In genomic region chr2:55107428-55107827, GRCh38 we compare ENCODE assay signal across 15 cellular contexts. TPM values are rescaled to one million over a fixed set of nuclear protein-coding genes. Genes with fewer than 3 reads are reported as not detected.
DNase-seq lines count a peak whose midpoint lies in the region; ATAC-seq and TF ChIP-seq lines count a peak whose summit lies in the region.
"Had no signal": no experiment of that assay in that cellular context is flagged by ENCODE, and none has a peak within 500 bp of the region (broad histone marks: within the 10 kb centered on the region; RNA-seq: fewer than 3 reads in every experiment).

No MANE protein-coding gene starts in this region.

- H3K4me2 ChIP-seq in IMR-90 (ENCODE audit: low read depth, low read length), result peak overlapping the region; percentile 4; the same call in 1 of the 2 replicates

- peak overlapping the region; percentile 43 for H3K9ac ChIP-seq in IMR-90 (ENCODE audit: low read depth, low read length)
- H3K9ac ChIP-seq in adipocyte (ENCODE audit: low read length), result peak overlapping the region; percentile 46

- peak overlapping the region; percentile 25 for H3K23ac ChIP-seq in IMR-90 (ENCODE audit: low read depth, low read length)

- H2AK5ac ChIP-seq in IMR-90 (ENCODE audit: low read depth, low read length), result peak overlapping the region; percentile 52; the same call in 1 of the 2 replicates

- H3K27ac Mint-ChIP-seq in glutamatergic neuron (ENCODE audit: unreplicated experiment), result peak overlapping the region; percentile 86
- no peak overlapping the region for H3K27ac Mint-ChIP-seq in activated CD4-positive, alpha-beta T cell treated with anti-CD3 and anti-CD28 coated beads for 36 hours
- H3K27ac Mint-ChIP-seq: activated CD8-positive, alpha-beta memory T cell treated with anti-CD3 and anti-CD28 coated beads, Interleukin-2, amount 10 ng/mL, durations not matched to agents 7 days and 5 days; activated naive CD4-positive, alpha-beta T cell treated with anti-CD3 and anti-CD28 coated beads, Interleukin-2, amount 50 U/mL, for 24 hours; naive thymus-derived CD4-positive, alpha-beta T cell had no signal

- H3K79me1 ChIP-seq in IMR-90 (ENCODE audit: low read depth in 1 of 2, low read length in 2 of 2), result peaks cover 20 to 41% of the 10 kb centered on the region in 2 experiments

- intact Hi-C loops in IMR-90 (cut with micrococcal nuclease), result no loop called here
- intact Hi-C loops in activated CD4-positive, alpha-beta T cell treated with anti-CD3 and anti-CD28 coated beads for 36 hours (cut with DNase I, micrococcal nuclease), result no loop called here

- H3K27me3 Mint-ChIP-seq in glutamatergic neuron (ENCODE audit: unreplicated experiment), result peaks cover 7% of the 10 kb centered on the region
- H3K27me3 Mint-ChIP-seq in activated CD4-positive, alpha-beta T cell treated with anti-CD3 and anti-CD28 coated beads for 36 hours, result no peaks in the 10 kb centered on the region
- H3K27me3 Mint-ChIP-seq: activated CD8-positive, alpha-beta memory T cell treated with anti-CD3 and anti-CD28 coated beads, Interleukin-2, amount 10 ng/mL, durations not matched to agents 7 days and 5 days; activated naive CD4-positive, alpha-beta T cell treated with anti-CD3 and anti-CD28 coated beads, Interleukin-2, amount 50 U/mL, for 24 hours; naive thymus-derived CD4-positive, alpha-beta T cell had no signal

- H3K27ac ChIP-seq in IMR-90 (ENCODE audit: insufficient read depth, low read length), result peak overlapping the region; percentile 73
- H3K27ac ChIP-seq in substantia nigra (ENCODE audit: low read depth, low read length, poor library complexity, severe bottlenecking), result peak overlapping the region; percentile 37
- H3K27ac ChIP-seq: gastrocnemius medialis had no signal

- no peaks in the 10 kb centered on the region for H4K20me1 ChIP-seq in IMR-90 (ENCODE audit: insufficient read depth, low read length)

- peak overlapping the region; percentile 74 for H3K14ac ChIP-seq in IMR-90 (replicated peaks; ENCODE audit: low read depth, low read length)

- H3K27me3 ChIP-seq in IMR-90 (ENCODE audit: control insufficient read depth, insufficient read depth, low read length), result no peaks in the 10 kb centered on the region
- H3K27me3 ChIP-seq in adipocyte (replicated peaks; ENCODE audit: control insufficient read depth, insufficient read depth, low read length), result no peaks in the 10 kb centered on the region
- H3K27me3 ChIP-seq: gastrocnemius medialis had no signal

- in situ Hi-C loops in IMR-90 (cut with MboI; ENCODE audit: low sequenced_read_pairs), result no loop called here

- DNase-seq in IMR-90 (no peak), adipocyte (ENCODE audit: low read depth) (peak; percentile 60), glutamatergic neuron (no peak), substantia nigra (lab: John Stamatoyannopoulos, UW) (no peak), NCI-H748 (lab: John Stamatoyannopoulos, UW; ENCODE audit: unreplicated experiment) (no peak), NOMO-1 treated with dmso at 0.1 percent for 144 hours (lab: John Stamatoyannopoulos, UW; ENCODE audit: unreplicated experiment) (no peak)
- DNase-seq in stimulated activated naive CD8-positive, alpha-beta T cell treated with anti-CD3 and anti-CD28 coated beads, Interleukin-15, Interleukin-2, amounts not matched to agents 100 U/mL and 50 U/mL, for 24 hours, result no peak
- DNase-seq in activated CD4-positive, alpha-beta T cell treated with anti-CD3 and anti-CD28 coated beads for 36 hours, result no peak
- DNase-seq: activated CD8-positive, alpha-beta memory T cell treated with anti-CD3 and anti-CD28 coated beads, Interleukin-2, amount 10 ng/mL, durations not matched to agents 7 days and 5 days; gastrocnemius medialis; naive thymus-derived CD4-positive, alpha-beta T cell; NCI-H1417 treated with DMSO at 0.1 percent for 48 hours; NCI-H524 had no signal

- H3K9me3 ChIP-seq in IMR-90 (ENCODE audit: control insufficient read depth, insufficient read depth, low read length) (no peaks in the 10 kb centered on the region), adipocyte (ENCODE audit: control insufficient read depth, low read length) (no peaks in the 10 kb centered on the region)
- H3K9me3 ChIP-seq: gastrocnemius medialis had no signal

- POLR2A ChIA-PET in IMR-90 (lab: Charles Lee; ENCODE audit: unreplicated experiment), result interaction anchor here (0.6 kb wide), 1 partner anchor 11 kb away, joined by 5 read pairs; no protein-coding TSS in a partner anchor
- POLR2A ChIA-PET in activated CD4-positive, alpha-beta T cell treated with anti-CD3 and anti-CD28 coated beads for 36 hours (lab: Charles Lee), result no interaction called here

- peak overlapping the region; percentile 30 for H3K18ac ChIP-seq in IMR-90 (ENCODE audit: low read depth, low read length)

- peak overlapping the region; percentile 35 for H2AFZ ChIP-seq in IMR-90 (replicated peaks; ENCODE audit: low read length, poor library complexity)

- no peak for TF ChIP-seq RAD21 in IMR-90 (IDR thresholded peaks at IDR 0.05; ENCODE audit: low read length)

- no TSS peak for BruUV-seq in IMR-90 (replicated peaks; lab: Mats Ljungman, UMichigan)

- peak overlapping the region; percentile 71 for H2BK20ac ChIP-seq in IMR-90 (ENCODE audit: low read depth, low read length)

- peak overlapping the region; percentile 84 for H2AK9ac ChIP-seq in IMR-90 (replicated peaks; ENCODE audit: low read depth, low read length, poor library complexity)

- H3K36me3 ChIP-seq in IMR-90 (ENCODE audit: control insufficient read depth, insufficient read depth, low read length) (no peaks in the 10 kb centered on the region), adipocyte (ENCODE audit: control insufficient read depth, insufficient read depth, low read length, severe bottlenecking) (no peaks in the 10 kb centered on the region)
- H3K36me3 ChIP-seq: gastrocnemius medialis had no signal

- no peak for TF ChIP-seq POLR2A in IMR-90 (IDR thresholded peaks at IDR 0.05; ENCODE audit: low read depth, low read length)

- H2BK120ac ChIP-seq in IMR-90 (ENCODE audit: low read depth, low read length), result peak overlapping the region; percentile 88

- peaks cover 15% of the 10 kb centered on the region for H3K9me1 ChIP-seq in IMR-90 (ENCODE audit: insufficient read depth, low read length)

- H4K8ac ChIP-seq in IMR-90 (ENCODE audit: low read depth in 2 of 2, low read length in 2 of 2), result peak overlapping the region; percentile 40 to 86

- TF ChIP-seq CTCF in IMR-90 (conservative IDR thresholded peaks at IDR 0.05; ENCODE audit: low read depth, low read length), result no peak
- TF ChIP-seq CTCF in glutamatergic neuron (IDR thresholded peaks at IDR 0.05; ENCODE audit: partially characterized antibody, unreplicated experiment), result no peak

- peak overlapping the region; percentile 7 for H4K5ac ChIP-seq in IMR-90 (ENCODE audit: low read depth, low read length)

- H2BK5ac ChIP-seq in IMR-90 (ENCODE audit: low read depth, low read length, poor library complexity, severe bottlenecking), result peak overlapping the region; percentile 94

- ATAC-seq in IMR-90 (ENCODE audit: low read depth), result peak; percentile 4
- no peak for ATAC-seq in stimulated activated naive CD8-positive, alpha-beta T cell treated with anti-CD3 and anti-CD28 coated beads, Interleukin-15, Interleukin-2, amounts not matched to agents 100 U/mL and 50 U/mL, for 24 hours
- ATAC-seq in activated CD4-positive, alpha-beta T cell treated with anti-CD3 and anti-CD28 coated beads for 36 hours, result no peak
- ATAC-seq: activated CD8-positive, alpha-beta memory T cell treated with anti-CD3 and anti-CD28 coated beads, Interleukin-2, amount 10 ng/mL, durations not matched to agents 7 days and 5 days; gastrocnemius medialis; naive thymus-derived CD4-positive, alpha-beta T cell; Right ventricle myocardium inferior had no signal

- H3K4me3 Mint-ChIP-seq in glutamatergic neuron (ENCODE audit: unreplicated experiment), result no peak overlapping the region
- H3K4me3 Mint-ChIP-seq in activated CD4-positive, alpha-beta T cell treated with anti-CD3 and anti-CD28 coated beads for 36 hours, result no peak overlapping the region
- H3K4me3 Mint-ChIP-seq: activated CD8-positive, alpha-beta memory T cell treated with anti-CD3 and anti-CD28 coated beads, Interleukin-2, amount 10 ng/mL, durations not matched to agents 7 days and 5 days; activated naive CD4-positive, alpha-beta T cell treated with anti-CD3 and anti-CD28 coated beads, Interleukin-2, amount 50 U/mL, for 24 hours; naive thymus-derived CD4-positive, alpha-beta T cell had no signal

- no peak overlapping the region for H3K4me3 ChIP-seq in IMR-90 (ENCODE audit: insufficient read depth, low read depth, low read length)
- H3K4me3 ChIP-seq in adipocyte (ENCODE audit: low read length), result no peak overlapping the region
- H3K4me3 ChIP-seq: gastrocnemius medialis had no signal

- H4K91ac ChIP-seq in IMR-90 (ENCODE audit: insufficient read depth, low read depth, low read length), result peak overlapping the region; percentile 57

- H3K4me1 ChIP-seq in IMR-90 (ENCODE audit: control insufficient read depth, insufficient read depth, low read length) (peaks cover 31% of the 10 kb centered on the region), adipocyte (ENCODE audit: control insufficient read depth, insufficient read depth, low read length) (peaks cover 64% of the 10 kb centered on the region)

- peak overlapping the region; percentile 85 for H3K4ac ChIP-seq in IMR-90 (ENCODE audit: low read depth, low read length)

- H3K4me1 Mint-ChIP-seq in glutamatergic neuron (ENCODE audit: low read depth, unreplicated experiment), result peaks cover 41% of the 10 kb centered on the region
- no peaks in the 10 kb centered on the region for H3K4me1 Mint-ChIP-seq in activated CD4-positive, alpha-beta T cell treated with anti-CD3 and anti-CD28 coated beads for 36 hours
- H3K4me1 Mint-ChIP-seq: activated CD8-positive, alpha-beta memory T cell treated with anti-CD3 and anti-CD28 coated beads, Interleukin-2, amount 10 ng/mL, durations not matched to agents 7 days and 5 days; activated naive CD4-positive, alpha-beta T cell treated with anti-CD3 and anti-CD28 coated beads, Interleukin-2, amount 50 U/mL, for 24 hours had no signal

- no peaks in the 10 kb centered on the region for H3K36me3 Mint-ChIP-seq in glutamatergic neuron (ENCODE audit: unreplicated experiment)
- H3K36me3 Mint-ChIP-seq in activated CD4-positive, alpha-beta T cell treated with anti-CD3 and anti-CD28 coated beads for 36 hours (ENCODE audit: low read depth), result no peaks in the 10 kb centered on the region
- H3K36me3 Mint-ChIP-seq: activated CD8-positive, alpha-beta memory T cell treated with anti-CD3 and anti-CD28 coated beads, Interleukin-2, amount 10 ng/mL, durations not matched to agents 7 days and 5 days; activated naive CD4-positive, alpha-beta T cell treated with anti-CD3 and anti-CD28 coated beads, Interleukin-2, amount 50 U/mL, for 24 hours; naive thymus-derived CD4-positive, alpha-beta T cell had no signal

- CTCF ChIA-PET in IMR-90 (lab: Yijun Ruan, JAX), result interaction anchor here (0.6 to 1.9 kb wide), 3 partner anchors 49 to 84 kb away, joined by 3 to 6 read pairs (median 6); no protein-coding TSS in a partner anchor
- CTCF ChIA-PET in activated CD4-positive, alpha-beta T cell treated with anti-CD3 and anti-CD28 coated beads for 36 hours (lab: Charles Lee), result no interaction called here

- H3K9me3 Mint-ChIP-seq in glutamatergic neuron (ENCODE audit: unreplicated experiment), result peaks cover 9% of the 10 kb centered on the region
- no peaks in the 10 kb centered on the region for H3K9me3 Mint-ChIP-seq in activated CD4-positive, alpha-beta T cell treated with anti-CD3 and anti-CD28 coated beads for 36 hours (ENCODE audit: low read depth)
- H3K9me3 Mint-ChIP-seq: activated naive CD4-positive, alpha-beta T cell treated with anti-CD3 and anti-CD28 coated beads, Interleukin-2, amount 50 U/mL, for 24 hours; naive thymus-derived CD4-positive, alpha-beta T cell had no signal

- H2BK15ac ChIP-seq in IMR-90 (ENCODE audit: low read depth, low read length), result peak overlapping the region; percentile 53; the same call in 2 of the 3 replicates

- peak overlapping the region; percentile 50; the same call in 1 of the 2 replicates for H3K56ac ChIP-seq in IMR-90 (ENCODE audit: extremely low read depth, insufficient read depth, low read length)

- dilution Hi-C loops in IMR-90 (cut with HindIII; ENCODE audit: low sequenced_read_pairs, unreplicated experiment), result no loop called here

RNA-seq across cellular contexts. Expression of gene RTN4, which starts 57.2 kb away (rescaled TPM):
- total RNA-seq in IMR-90 (2012; rRNA removed) (77.8 and 216 TPM in 2 replicates), glutamatergic neuron (ENCODE audit: unreplicated experiment) (772 TPM)
- 466 and 588 TPM in 2 replicates for polyA plus RNA-seq in IMR-90 (2012; rRNA removed)
- 457 and 1,011 TPM in 2 replicates for polyA plus RNA-seq in IMR-90 (2012; cell fraction: cytosol; rRNA removed)
- polyA plus RNA-seq in IMR-90 (2012; cell fraction: nucleus; rRNA removed; ENCODE audit: low replicate concordance), result 258 and 509 TPM in 2 replicates
- total RNA-seq in activated CD4-positive, alpha-beta T cell treated with anti-CD3 and anti-CD28 coated beads for 36 hours, result 10 to 100 TPM; 70.3 to 84.8 TPM
